Comparison of ENCODE assay signal across 18 cellular contexts in genomic region chr3:189531271-189531670, GRCh38.
"Had no signal": no experiment of that assay in that cellular context is flagged by ENCODE, and none has a peak within 500 bp of the region (broad histone marks: within the 10 kb centered on the region; RNA-seq: fewer than 3 reads in every experiment).

No MANE protein-coding gene starts in this region.

- H3K36me3 Mint-ChIP-seq: mesothelial cell of epicardium had no signal

- H3K4me3 ChIP-seq: ascending aorta, breast epithelium, esophagus muscularis mucosa, gastroesophageal sphincter, heart left ventricle, left lung, suprapubic skin, transverse colon, vagina had no signal

- H3K4me1 Mint-ChIP-seq: mesothelial cell of epicardium had no signal

- H3K4me3 Mint-ChIP-seq: mesothelial cell of epicardium; nephron; T-helper 2 cell treated with Interferon-gamma antibody and Interleukin-4, amounts not matched to agents 5 μg/mL and 100 μg/mL, for 36 hours had no signal

- H3K27me3 Mint-ChIP-seq: stimulated activated naive CD8-positive, alpha-beta T cell treated with anti-CD3 and anti-CD28 coated beads, Interleukin-15, amount 100 ng/mL, for 72 hours had no signal

- H3K27ac Mint-ChIP-seq: mesothelial cell of epicardium; nephron; T-helper 2 cell treated with Interferon-gamma antibody and Interleukin-4, amounts not matched to agents 5 μg/mL and 100 μg/mL, for 36 hours had no signal

- DNase-seq: activated CD4-positive, alpha-beta T cell treated with anti-CD3 and anti-CD28 coated beads for 4 hours; activated CD8-positive, alpha-beta memory T cell treated with anti-CD3 and anti-CD28 coated beads, Interleukin-2, amount 50 U/mL, for 4 hours; activated naive CD4-positive, alpha-beta T cell treated with Interleukin-2 at 50 U/mL for 16 hours; effector CD4-positive, alpha-beta T cell; heart left ventricle; kidney; left lung; transverse colon had no signal

- ATAC-seq: gastroesophageal sphincter; heart left ventricle; left lung; stimulated activated naive CD8-positive, alpha-beta T cell treated with anti-CD3 and anti-CD28 coated beads, Interleukin-15, amount 100 ng/mL, for 72 hours had no signal
